ENCODE assay signal across 8 cellular contexts in genomic region chr12:4164591-4165558, GRCh38.
A peak's percentile ranks its signal among the peaks of the same experiment; 100 is the strongest.
DNase-seq lines count a peak whose midpoint lies in the region; ATAC-seq and TF ChIP-seq lines count a peak whose summit lies in the region.

No MANE protein-coding gene starts in this region.

- no peaks in the 10 kb centered on the region for H3K36me3 ChIP-seq in HEK293 (ENCODE audit: control insufficient read depth in 2 of 2, insufficient read depth in 1 of 2, low read length in 2 of 2)

- peak overlapping the region; percentile 95 for H3K27ac Mint-ChIP-seq in activated B cell treated with CpG ODN at 0.5 μM for 24 hours
- H3K27ac Mint-ChIP-seq in central memory CD8-positive, alpha-beta T cell (ENCODE audit: low read depth): peak overlapping the region; percentile 89

- ATAC-seq in activated B cell treated with CpG ODN at 0.5 μM for 24 hours (ENCODE audit: low read depth): peak; percentile 75
- peak; percentile 94 for ATAC-seq in central memory CD8-positive, alpha-beta T cell (replicated peaks; ENCODE audit: extremely low read depth, poor library complexity, severe bottlenecking)

- H3K4me1 ChIP-seq in HEK293 (ENCODE audit: control insufficient read depth, insufficient read depth, low read length): no peaks in the 10 kb centered on the region

- TF ChIP-seq CTCF in HEK293 (tag by site-specific recombination; IDR thresholded peaks at IDR 0.05) (no peak), activated B cell treated with CpG ODN at 0.5 μM for 24 hours (IDR thresholded peaks at IDR 0.05) (no peak)

- no peaks in the 10 kb centered on the region for H3K9me3 Mint-ChIP-seq in activated B cell treated with CpG ODN at 0.5 μM for 24 hours
- H3K9me3 Mint-ChIP-seq in central memory CD8-positive, alpha-beta T cell: no peaks in the 10 kb centered on the region

- no peaks in the 10 kb centered on the region for H3K27me3 Mint-ChIP-seq in activated B cell treated with CpG ODN at 0.5 μM for 24 hours
- H3K27me3 Mint-ChIP-seq in central memory CD8-positive, alpha-beta T cell: no peaks in the 10 kb centered on the region

- H3K27ac ChIP-seq in HEK293 (ENCODE audit: extremely low read depth, low read depth, low read length): no peak overlapping the region

- peak overlapping the region; percentile 89 for H3K4me3 Mint-ChIP-seq in activated B cell treated with CpG ODN at 0.5 μM for 24 hours
- peak overlapping the region; percentile 83 for H3K4me3 Mint-ChIP-seq in central memory CD8-positive, alpha-beta T cell

- H3K9me3 ChIP-seq in HEK293 (ENCODE audit: control insufficient read depth, insufficient read depth, low read depth, low read length): no peaks in the 10 kb centered on the region

- peak overlapping the region; percentile 32 for H3K4me3 ChIP-seq in HEK293 (ENCODE audit: low read depth, low read length)

- H3K4me1 Mint-ChIP-seq in activated B cell treated with CpG ODN at 0.5 μM for 24 hours: peaks cover 43% of the 10 kb centered on the region
- H3K4me1 Mint-ChIP-seq in central memory CD8-positive, alpha-beta T cell: peaks cover 14% of the 10 kb centered on the region

- no peaks in the 10 kb centered on the region for H3K36me3 Mint-ChIP-seq in activated B cell treated with CpG ODN at 0.5 μM for 24 hours (ENCODE audit: low read depth)
- H3K36me3 Mint-ChIP-seq in central memory CD8-positive, alpha-beta T cell (ENCODE audit: insufficient read depth): peaks cover 3% of the 10 kb centered on the region

- DNase-seq in EH (ENCODE audit: low read depth): peak; percentile 80
- DNase-seq in activated B cell treated with CpG ODN at 0.5 μM for 24 hours: peak; percentile 60
- DNase-seq in central memory CD8-positive, alpha-beta T cell (ENCODE audit: low spot score in 2 of 2): peak in 1 of 2 donors; percentile 25
- peak; percentile 93 for DNase-seq in left kidney (ENCODE audit: low read depth, low spot score)
- DNase-seq in stimulated activated CD4-positive, alpha-beta T cell treated with anti-CD3 and anti-CD28 coated beads, Interleukin-4, amount 100 ng/mL, for 1 hour: peak; percentile 66
- no peak for DNase-seq in T1000 (lab: John Stamatoyannopoulos, UW)
- DNase-seq in SW 1271 (lab: John Stamatoyannopoulos, UW): no peak

- POLR2A ChIA-PET in HEK293 (lab: Yijun Ruan, JAX): interaction anchor here (0.6 to 1.6 kb wide), 9 partner anchors 10 to 291 kb away, joined by 3 to 10 read pairs (median 4); partner anchors contain the start of genes CCND2 and PARP11
- POLR2A ChIA-PET in activated B cell treated with CpG ODN at 0.5 μM for 24 hours (lab: Charles Lee): interaction anchor here (0.5 to 10.0 kb wide), 17 partner anchors 9 to 258 kb away, joined by 3 to 199 read pairs (median 11); partner anchors contain the start of gene CCND2

- intact Hi-C loops in activated B cell treated with CpG ODN at 0.5 μM for 24 hours (cut with micrococcal nuclease): loop anchor here (2.0 kb wide), 1 partner anchor 58 kb away; no protein-coding TSS in a partner anchor

- CTCF ChIA-PET in HEK293 (lab: Yijun Ruan, JAX): interaction anchor here (0.8 to 2.8 kb wide), 2 partner anchors 112 to 362 kb away, joined by 3 to 12 read pairs; no protein-coding TSS in a partner anchor
- CTCF ChIA-PET in activated B cell treated with CpG ODN at 0.5 μM for 24 hours (lab: Charles Lee): interaction anchor here (1.1 to 2.9 kb wide), 6 partner anchors 10 to 112 kb away, joined by 3 to 11 read pairs (median 4); no protein-coding TSS in a partner anchor

TF ChIP-seq in HEK293, 187 proteins besides CTCF, POLR2A, EP300 and RAD21:
- TF ChIP-seq ZBTB20 (tag by site-specific recombination; IDR thresholded peaks at IDR 0.05): peak; percentile 64; the same call in 1 of the 2 replicates
- peak; percentile 73; the same call in 1 of the 2 replicates for TF ChIP-seq ZNF692 (tag by site-specific recombination; IDR thresholded peaks at IDR 0.05)
- no peak for TF ChIP-seq ZIC2 (tag by site-specific recombination; IDR thresholded peaks at IDR 0.05)
- no peak for TF ChIP-seq ZNF121 (tag by site-specific recombination; IDR thresholded peaks at IDR 0.05)
- no peak for TF ChIP-seq MEIS1 (CRISPR knock-in tag; IDR thresholded peaks at IDR 0.05; ENCODE audit: borderline replicate concordance)
- TF ChIP-seq ZNF677 (tag by site-specific recombination; IDR thresholded peaks at IDR 0.05): no peak
- no peak for TF ChIP-seq MYNN (tag by site-specific recombination; IDR thresholded peaks at IDR 0.05; ENCODE audit: borderline replicate concordance)
- TF ChIP-seq HOXC10 (CRISPR knock-in tag; IDR thresholded peaks at IDR 0.05): no peak
- TF ChIP-seq KLF16 (tag by site-specific recombination; IDR thresholded peaks at IDR 0.05): no peak
- TF ChIP-seq GLIS2 (tag by site-specific recombination; IDR thresholded peaks at IDR 0.05): peak; percentile 38; the same call in 1 of the 2 replicates
- no peak for TF ChIP-seq ZNF239 (tag by site-specific recombination; IDR thresholded peaks at IDR 0.05)

Comparison
In these comparisons a context has a peak if more than half of its experiments do, and no peak if none do; other contexts are left out.
1. DNase-seq: peak in EH (single experiment), activated B cell treated with CpG ODN at 0.5 μM for 24 hours (single experiment), left kidney (single experiment) and stimulated activated CD4-positive, alpha-beta T cell treated with anti-CD3 and anti-CD28 coated beads, Interleukin-4, amount 100 ng/mL, for 1 hour (single experiment); none in T1000 (single experiment) and SW 1271 (0 of 2).